1 cellular context compared by ENCODE assay signal in genomic region chr15:39602143-39602542, GRCh38.
TF ChIP-seq lines count a peak whose summit lies in the region.

No MANE protein-coding gene starts in this region.

TF ChIP-seq in HepG2, 621 proteins besides CTCF, POLR2A, EP300 and RAD21 (continued from another document):
- no peak for TF ChIP-seq HNF1A (IDR thresholded peaks at IDR 0.05; ENCODE audit: low read depth)
- TF ChIP-seq HNF1A (CRISPR knock-in tag; IDR thresholded peaks at IDR 0.05; ENCODE audit: borderline replicate concordance) = no peak
- peak; percentile 49; the same call in 1 of the 2 replicates for TF ChIP-seq SMC3 (IDR thresholded peaks at IDR 0.05; ENCODE audit: low read length)
- no peak for TF ChIP-seq ZNF232 (CRISPR knock-in tag; IDR thresholded peaks at IDR 0.05; ENCODE audit: borderline replicate concordance)
- no peak for TF ChIP-seq KDM1A (CRISPR knock-in tag; IDR thresholded peaks at IDR 0.05)
- no peak for TF ChIP-seq TBP (CRISPR knock-in tag; IDR thresholded peaks at IDR 0.05)
- no peak for TF ChIP-seq ATM (IDR thresholded peaks at IDR 0.05; ENCODE audit: borderline replicate concordance)
- TF ChIP-seq THAP9 (CRISPR knock-in tag; IDR thresholded peaks at IDR 0.05; ENCODE audit: borderline replicate concordance) = no peak
- TF ChIP-seq ZNF800 (CRISPR knock-in tag; IDR thresholded peaks at IDR 0.05) = no peak
- TF ChIP-seq MXD1 (CRISPR knock-in tag; IDR thresholded peaks at IDR 0.05) = no peak
- no peak for TF ChIP-seq ZNF772 (CRISPR knock-in tag; IDR thresholded peaks at IDR 0.05)
- no peak; the same call in 1 of the 2 replicates for TF ChIP-seq CREB1 (IDR thresholded peaks at IDR 0.05)
- TF ChIP-seq CREB1 (CRISPR knock-in tag; IDR thresholded peaks at IDR 0.05) = no peak
- TF ChIP-seq PLSCR1 (CRISPR knock-in tag; IDR thresholded peaks at IDR 0.05; ENCODE audit: borderline replicate concordance) = no peak
- TF ChIP-seq ELF3 (CRISPR knock-in tag; IDR thresholded peaks at IDR 0.05) = 0 out of 2 replicates have a peak, but pooled peaks have one; percentile 16
- no peak for TF ChIP-seq ATF5 (CRISPR knock-in tag; IDR thresholded peaks at IDR 0.05; ENCODE audit: low read depth)
- no peak for TF ChIP-seq ZNF225 (CRISPR knock-in tag; IDR thresholded peaks at IDR 0.05)
- TF ChIP-seq ZBTB4 (CRISPR knock-in tag; IDR thresholded peaks at IDR 0.05; ENCODE audit: borderline replicate concordance) = no peak
- TF ChIP-seq PAF1 (CRISPR knock-in tag; IDR thresholded peaks at IDR 0.05) = no peak
- no peak for TF ChIP-seq FOXA3 (CRISPR knock-in tag; IDR thresholded peaks at IDR 0.05)
- no peak for TF ChIP-seq PCBP2 (optimal IDR thresholded peaks at IDR 0.05; ENCODE audit: low read depth, low read length, poor library complexity, severe bottlenecking)
- TF ChIP-seq ZNF670 (CRISPR knock-in tag; IDR thresholded peaks at IDR 0.05; ENCODE audit: borderline replicate concordance) = no peak
- TF ChIP-seq STAG1 (CRISPR knock-in tag; IDR thresholded peaks at IDR 0.05) = peak; percentile 54
- no peak for TF ChIP-seq NFIB (CRISPR knock-in tag; IDR thresholded peaks at IDR 0.05; ENCODE audit: borderline replicate concordance)
- no peak for TF ChIP-seq SMAD9 (CRISPR knock-in tag; IDR thresholded peaks at IDR 0.05)
- TF ChIP-seq ZNF207 (IDR thresholded peaks at IDR 0.05; ENCODE audit: borderline replicate concordance) = no peak
- TF ChIP-seq NFE2L2 (IDR thresholded peaks at IDR 0.05; ENCODE audit: low read length) = 0 out of 2 replicates have a peak, but pooled peaks have one; percentile 24
- no peak for TF ChIP-seq THAP11 (CRISPR knock-in tag; IDR thresholded peaks at IDR 0.05)
- TF ChIP-seq DBP (CRISPR knock-in tag; IDR thresholded peaks at IDR 0.05; ENCODE audit: not compliant biosample characterization) = no peak
- TF ChIP-seq TBL1XR1 (IDR thresholded peaks at IDR 0.05; ENCODE audit: borderline replicate concordance, low read length, partially characterized antibody) = no peak
- no peak for TF ChIP-seq ZNF556 (CRISPR knock-in tag; IDR thresholded peaks at IDR 0.05; ENCODE audit: borderline replicate concordance)
TF ChIP-seq in HepG2: peak in this region for 4.
